In genomic region chr12:11824069-11824468, GRCh38 we compare ENCODE assay signal across 23 cellular contexts.
DNase-seq lines count a peak whose midpoint lies in the region; ATAC-seq and TF ChIP-seq lines count a peak whose summit lies in the region.
"Had no signal": no experiment of that assay in that cellular context is flagged by ENCODE, and none has a peak within 500 bp of the region (broad histone marks: within the 10 kb centered on the region; RNA-seq: fewer than 3 reads in every experiment).

No MANE protein-coding gene starts in this region.

- BruUV-seq in PC-3 (replicated peaks; lab: Mats Ljungman, UMichigan): no TSS peak

- H3K9me2 ChIP-seq in PC-3 (replicated peaks; ENCODE audit: low read length): no peaks in the 10 kb centered on the region

- H3K9me3 ChIP-seq in spleen (no peaks in the 10 kb centered on the region), PC-3 (ENCODE audit: low read length) (no peaks in the 10 kb centered on the region)

- H3K4me2 ChIP-seq in PC-3 (ENCODE audit: low read length): no peak overlapping the region

- peaks cover 60% of the 10 kb centered on the region for H3K4me1 Mint-ChIP-seq in activated T-cell treated with anti-CD3 and anti-CD28 coated beads, Interleukin-2, amount 50 U/mL, for 72 hours (ENCODE audit: low read depth)
- H3K4me1 Mint-ChIP-seq in T-cell (peaks cover 35 to 41% (median 40%) of the 10 kb centered on the region in 3 donors), endothelial cell (ENCODE audit: unreplicated experiment) (peaks cover 46% of the 10 kb centered on the region)

- H3K4me3 ChIP-seq in spleen: no peak overlapping the region
- no peak overlapping the region for H3K4me3 ChIP-seq in PC-3 (ENCODE audit: low read length)

- intact Hi-C loops in spleen (cut with DNase I; ENCODE audit: low total_unique reads) (no loop called here), PC-3 (cut with micrococcal nuclease) (no loop called here)

- TF ChIP-seq CTCF in endothelial cell (IDR thresholded peaks at IDR 0.05; ENCODE audit: unreplicated experiment) (no peak), spleen (IDR thresholded peaks at IDR 0.05 in 8 of 11, conservative IDR thresholded peaks at IDR 0.05 in 3 of 11) (no peak), PC-3 (conservative IDR thresholded peaks at IDR 0.05; ENCODE audit: low read depth, low read length) (no peak)

- ATAC-seq in activated T-cell treated with anti-CD3 and anti-CD28 coated beads, Interleukin-2, amount 50 U/mL, for 72 hours (replicated peaks in 1 of 2): no peak
- ATAC-seq in T-cell (replicated peaks in 1 of 4): no peak
- ATAC-seq in GM21576 (IDR thresholded peaks at IDR 0.05; ENCODE audit: unreplicated experiment): no peak
- ATAC-seq in PC-3: no peak
- no peak for ATAC-seq in GM21381 (IDR thresholded peaks at IDR 0.05; ENCODE audit: unreplicated experiment)
- ATAC-seq: activated CD4-positive, CD25-positive, alpha-beta regulatory T cell treated with anti-CD3 and anti-CD28 coated beads, Interleukin-2, amount 50 U/mL, for 24 hours; esophagus mucosa; left colon; right cardiac atrium had no signal

- no peaks in the 10 kb centered on the region for H3K79me2 ChIP-seq in PC-3 (ENCODE audit: low read length)

- peak overlapping the region; percentile 19 to 31 for H3K4me3 Mint-ChIP-seq in activated T-cell treated with anti-CD3 and anti-CD28 coated beads, Interleukin-2, amount 50 U/mL, for 72 hours
- H3K4me3 Mint-ChIP-seq in T-cell: no peak overlapping the region
- no peak overlapping the region for H3K4me3 Mint-ChIP-seq in endothelial cell (ENCODE audit: unreplicated experiment)
- H3K4me3 Mint-ChIP-seq: activated naive CD4-positive, alpha-beta T cell treated with anti-CD3 and anti-CD28 coated beads, Interleukin-2, amount 50 U/mL, for 24 hours; T-helper 2 cell treated with Interferon-gamma antibody and Interleukin-4, amounts not matched to agents 5 μg/mL and 100 μg/mL, for 36 hours had no signal

- POLR2A ChIA-PET in T-cell (lab: Charles Lee): no interaction called here
- POLR2A ChIA-PET in PC-3 (lab: Charles Lee; ENCODE audit: unreplicated experiment): no interaction called here

- H3K36me3 Mint-ChIP-seq in activated T-cell treated with anti-CD3 and anti-CD28 coated beads, Interleukin-2, amount 50 U/mL, for 72 hours (ENCODE audit: insufficient read depth in 2 of 2): peaks cover 10 to 12% of the 10 kb centered on the region in 2 donors
- H3K36me3 Mint-ChIP-seq in T-cell (peaks cover 26% of the 10 kb centered on the region), endothelial cell (ENCODE audit: low read depth, unreplicated experiment) (peaks cover 26% of the 10 kb centered on the region)

- H3F3A ChIP-seq in PC-3 (ENCODE audit: low read length, unreplicated experiment): no peaks in the 10 kb centered on the region

- H3K4me1 ChIP-seq in spleen (peaks cover 29 to 84% (median 60%) of the 10 kb centered on the region in 6 donors), PC-3 (ENCODE audit: insufficient read depth, low read length) (no peaks in the 10 kb centered on the region)

- H2AFZ ChIP-seq in PC-3 (ENCODE audit: low read length): no peak overlapping the region

- H3K27me3 Mint-ChIP-seq in activated T-cell treated with anti-CD3 and anti-CD28 coated beads, Interleukin-2, amount 50 U/mL, for 72 hours (ENCODE audit: low read depth): no peaks in the 10 kb centered on the region
- H3K27me3 Mint-ChIP-seq in T-cell: no peaks in the 10 kb centered on the region
- peaks cover 6% of the 10 kb centered on the region for H3K27me3 Mint-ChIP-seq in endothelial cell (ENCODE audit: unreplicated experiment)
- H3K27me3 Mint-ChIP-seq: activated naive CD4-positive, alpha-beta T cell treated with anti-CD3 and anti-CD28 coated beads, Interleukin-2, amount 50 U/mL, for 24 hours; CD8-positive, alpha-beta memory T cell had no signal

- H3K27ac ChIP-seq in spleen (peak overlapping the region in 6 of 8 donors; percentile 6 to 78 (median 64)), PC-3 (ENCODE audit: low read length) (no peak overlapping the region)

- H3K27me3 ChIP-seq in spleen (replicated peaks in 1 of 7) (no peaks in the 10 kb centered on the region), PC-3 (ENCODE audit: low read length) (no peaks in the 10 kb centered on the region)
- H3K27me3 ChIP-seq: brain microvascular endothelial cell had no signal

- peaks cover 0 to 40% (median 3%) of the 10 kb centered on the region in 6 donors for H3K36me3 ChIP-seq in spleen
- no peaks in the 10 kb centered on the region for H3K36me3 ChIP-seq in PC-3 (ENCODE audit: low read depth, low read length)
- H3K36me3 ChIP-seq: brain microvascular endothelial cell had no signal

- no peak for DNase-seq in activated T-cell treated with anti-CD3 and anti-CD28 coated beads, Interleukin-2, amount 50 U/mL, for 72 hours
- DNase-seq in activated T-cell treated with anti-CD3 and anti-CD28 coated beads, Interleukin-2, amount 50 U/mL, for 48 hours: no peak
- DNase-seq in T-cell (no peak), endothelial cell (ENCODE audit: low spot score) (no peak), spleen (no peak), PC-3 (no peak)
- DNase-seq: ACHN; brain microvascular endothelial cell; CD8-positive, alpha-beta memory T cell; DMS79; H7; left colon; NCI-H1930; NCI-H510A; nucleus accumbens; right cardiac atrium; SHP77 had no signal

- H4K20me1 ChIP-seq in PC-3 (ENCODE audit: low read length): no peaks in the 10 kb centered on the region

- peak overlapping the region; percentile 76 for H3K27ac Mint-ChIP-seq in activated T-cell treated with anti-CD3 and anti-CD28 coated beads, Interleukin-2, amount 50 U/mL, for 72 hours
- H3K27ac Mint-ChIP-seq in T-cell (peak overlapping the region; percentile 59 to 62), endothelial cell (ENCODE audit: unreplicated experiment) (peak overlapping the region; percentile 18)
- H3K27ac Mint-ChIP-seq: activated naive CD4-positive, alpha-beta T cell treated with anti-CD3 and anti-CD28 coated beads, Interleukin-2, amount 50 U/mL, for 24 hours; T-helper 2 cell treated with Interferon-gamma antibody and Interleukin-4, amounts not matched to agents 5 μg/mL and 100 μg/mL, for 36 hours had no signal

- 87 to 95% (median 90%) methylated on average over 7 of the region's 7 CpGs for WGBS in spleen, 5 donors

- no peak for TF ChIP-seq POLR2A in spleen (IDR thresholded peaks at IDR 0.05)

- H3K9ac ChIP-seq in PC-3 (ENCODE audit: low read length): no peak overlapping the region

- H3K9me3 Mint-ChIP-seq in activated T-cell treated with anti-CD3 and anti-CD28 coated beads, Interleukin-2, amount 50 U/mL, for 72 hours: no peaks in the 10 kb centered on the region
- no peaks in the 10 kb centered on the region for H3K9me3 Mint-ChIP-seq in T-cell
- no peaks in the 10 kb centered on the region for H3K9me3 Mint-ChIP-seq in endothelial cell (ENCODE audit: unreplicated experiment)
- H3K9me3 Mint-ChIP-seq: activated naive CD4-positive, alpha-beta T cell treated with anti-CD3 and anti-CD28 coated beads, Interleukin-2, amount 50 U/mL, for 24 hours; CD8-positive, alpha-beta memory T cell; T-helper 2 cell treated with Interferon-gamma antibody and Interleukin-4, amounts not matched to agents 5 μg/mL and 100 μg/mL, for 36 hours had no signal

- CTCF ChIA-PET in T-cell (lab: Charles Lee) (no interaction called here), PC-3 (lab: Charles Lee) (no interaction called here)

Comparison
In these comparisons a context has a peak if more than half of its experiments do, and no peak if none do; other contexts are left out.
1. H3K27ac Mint-ChIP-seq: peak in every context shown above with its lines; median percentile 76 in activated T-cell treated with anti-CD3 and anti-CD28 coated beads, Interleukin-2, amount 50 U/mL, for 72 hours; 60 in T-cell; 18 in endothelial cell.
2. H3K4me3 Mint-ChIP-seq: peak in activated T-cell treated with anti-CD3 and anti-CD28 coated beads, Interleukin-2, amount 50 U/mL, for 72 hours (2 of 2); none in T-cell (0 of 3) and endothelial cell (single experiment).